Comparison of ENCODE assay signal across 1 cellular context in the genomic region with DNA sequence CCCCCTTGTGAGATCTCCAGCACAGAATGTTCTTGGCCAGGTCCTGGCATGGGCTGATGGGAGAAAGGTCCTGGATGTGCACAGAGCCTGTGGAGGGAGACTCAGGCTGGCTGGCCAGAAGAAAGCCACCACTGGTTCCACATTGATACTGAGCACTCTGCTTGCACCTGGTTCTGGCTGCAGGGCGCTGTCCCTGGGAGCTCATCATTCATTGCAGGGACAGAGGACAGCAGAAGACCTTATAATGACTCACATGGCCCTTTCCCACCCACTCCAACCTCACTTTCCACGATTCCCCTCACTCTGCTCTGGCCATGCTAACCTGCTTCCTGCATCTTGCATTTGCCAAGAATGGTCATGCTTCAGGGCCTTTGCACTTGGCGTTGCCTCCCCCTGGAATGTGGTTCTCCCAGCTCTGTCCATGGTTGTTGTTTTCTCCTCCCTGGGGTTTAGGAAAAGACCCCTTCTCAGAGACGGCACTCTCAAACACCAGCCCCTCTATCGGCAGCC.
TF ChIP-seq lines count a peak whose summit lies in the region.

No MANE protein-coding gene starts in this region.

TF ChIP-seq in endothelial cell of umbilical vein, 7 proteins besides CTCF, POLR2A, EP300 and RAD21:
- TF ChIP-seq MYC (IDR thresholded peaks at IDR 0.05; ENCODE audit: low read depth, low read length) = no peak
- TF ChIP-seq, protein P1, sequence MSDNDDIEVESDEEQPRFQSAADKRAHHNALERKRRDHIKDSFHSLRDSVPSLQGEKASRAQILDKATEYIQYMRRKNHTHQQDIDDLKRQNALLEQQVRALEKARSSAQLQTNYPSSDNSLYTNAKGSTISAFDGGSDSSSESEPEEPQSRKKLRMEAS (IDR thresholded peaks at IDR 0.05; ENCODE audit: insufficient read depth, insufficient read length) = no peak
- TF ChIP-seq EZH2 (IDR thresholded peaks at IDR 0.05; ENCODE audit: borderline replicate concordance, low read depth, low read length, severe bottlenecking) = no peak
